9 cellular contexts compared by ENCODE assay signal in genomic region chr6:89015971-89016370, GRCh38.
"Had no signal": no experiment of that assay in that cellular context is flagged by ENCODE, and none has a peak within 500 bp of the region (broad histone marks: within the 10 kb centered on the region; RNA-seq: fewer than 3 reads in every experiment).

No MANE protein-coding gene starts in this region.

- H3K4me3 ChIP-seq: GM23248, HAP-1 had no signal

- H3K27ac ChIP-seq: GM23248, KMS-11 had no signal

- DNase-seq: GM23248, GOT3, IMR-90, KBM-7 had no signal

- ATAC-seq: HCT116 had no signal

- H3K36me3 ChIP-seq: HAP-1 had no signal

- H2AFZ ChIP-seq: GM23248 had no signal

- H3K9me3 ChIP-seq: HAP-1 had no signal

- H3K4me2 ChIP-seq: KMS-11 had no signal

- FAIRE-seq: H54, HTR-8/SVneo had no signal

- H3K9ac ChIP-seq: GM23248, KMS-11 had no signal
